3 cellular contexts compared by ENCODE assay signal in the genomic region with DNA sequence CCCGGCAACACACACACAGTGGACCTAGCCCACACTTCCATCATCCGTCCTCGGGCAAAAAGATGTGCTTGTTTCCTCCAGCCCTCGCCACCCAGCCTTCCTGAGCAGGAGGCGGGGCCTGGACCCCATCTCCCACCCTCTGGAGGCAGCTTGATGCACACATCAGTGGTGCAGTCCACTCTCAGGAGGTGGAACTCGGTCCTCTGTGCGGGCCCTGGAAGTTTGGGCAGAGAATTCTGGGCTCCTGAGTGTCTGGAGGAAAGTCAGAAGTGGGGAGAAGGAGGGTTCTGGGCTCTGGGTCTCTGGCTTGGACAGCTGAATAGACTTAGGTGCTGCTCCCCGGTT.
TF ChIP-seq lines count a peak whose summit lies in the region.

No MANE protein-coding gene starts in this region.

TF ChIP-seq in GM23338, 12 proteins besides CTCF, POLR2A, EP300 and RAD21:
- no peak for TF ChIP-seq ZNF331 (CRISPR knock-in tag; IDR thresholded peaks at IDR 0.05; ENCODE audit: low read depth)

TF ChIP-seq in H1, 55 proteins besides CTCF, POLR2A, EP300 and RAD21:
- no peak for TF ChIP-seq PHF8 (conservative IDR thresholded peaks at IDR 0.05; ENCODE audit: low read depth, low read length)
- TF ChIP-seq CBX5 (IDR thresholded peaks at IDR 0.05; ENCODE audit: low read depth, low read length): no peak
- TF ChIP-seq SIN3A (conservative IDR thresholded peaks at IDR 0.05 in 1 of 2, IDR thresholded peaks at IDR 0.05 in 1 of 2; ENCODE audit: low read depth in 1 of 2, low read length in 2 of 2): no peak
- TF ChIP-seq NANOG (IDR thresholded peaks at IDR 0.05; ENCODE audit: insufficient read depth, low read depth, low read length, poor library complexity, severe bottlenecking): no peak
- TF ChIP-seq TAF7 (optimal IDR thresholded peaks at IDR 0.05; ENCODE audit: borderline replicate concordance, low read depth, low read length): no peak
TF ChIP-seq in H1: peak in this region for 0.

TF ChIP-seq in GM12891, 5 proteins besides CTCF, POLR2A, EP300 and RAD21:
- TF ChIP-seq TAF1 (IDR thresholded peaks at IDR 0.05; ENCODE audit: low read depth, low read length): no peak
- no peak for TF ChIP-seq SPI1 (IDR thresholded peaks at IDR 0.05; ENCODE audit: low read depth, low read length)
- no peak for TF ChIP-seq PAX5 (IDR thresholded peaks at IDR 0.05; ENCODE audit: insufficient read depth, low read length, severe bottlenecking)
- TF ChIP-seq POLR2AphosphoS5 (IDR thresholded peaks at IDR 0.05; ENCODE audit: low read depth, low read length): no peak
- no peak for TF ChIP-seq POU2F2 (IDR thresholded peaks at IDR 0.05; ENCODE audit: low read depth, low read length)
